9 cellular contexts compared by ENCODE assay signal in the genomic region with DNA sequence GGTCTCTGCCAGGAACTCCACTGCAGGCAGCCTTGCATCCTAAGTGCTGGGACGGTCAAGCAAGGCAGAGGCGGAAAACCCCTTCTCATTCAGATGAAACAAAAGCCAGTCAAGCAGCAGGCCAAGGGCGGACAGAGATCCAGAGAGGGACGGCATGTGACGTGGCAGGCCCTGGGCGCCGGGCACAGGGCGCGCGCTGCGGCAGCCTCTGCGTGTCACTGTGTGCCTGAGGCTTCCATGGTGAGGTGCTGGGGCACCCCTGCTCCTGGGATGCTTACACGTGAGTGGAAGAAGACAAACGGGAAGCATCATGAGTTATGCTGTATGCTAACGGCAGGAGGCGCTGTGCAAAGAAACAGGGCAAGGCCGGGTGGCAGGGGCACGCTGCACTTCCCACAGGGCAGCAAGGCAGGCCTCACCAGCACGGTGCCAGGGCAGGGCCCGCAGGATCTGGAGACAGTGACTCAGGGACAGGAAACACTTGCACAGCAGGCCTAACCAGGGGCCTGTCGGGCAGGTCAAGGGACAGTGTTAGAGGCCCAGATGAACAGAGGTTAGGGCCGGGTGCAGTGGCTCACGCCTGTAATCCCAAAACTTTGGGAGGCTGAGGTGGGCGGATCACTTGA. TPM values are rescaled to one million over a fixed set of nuclear protein-coding genes. Genes with fewer than 3 reads are reported as not detected.
DNase-seq lines count a peak whose midpoint lies in the region; ATAC-seq lines count a peak whose summit lies in the region.
"Had no signal": no experiment of that assay in that cellular context is flagged by ENCODE, and none has a peak within 500 bp of the region (broad histone marks: within the 10 kb centered on the region; RNA-seq: fewer than 3 reads in every experiment).

No MANE protein-coding gene starts in this region.

- H3K36me3 Mint-ChIP-seq in dendritic cell treated with granulocyte-macrophage colony-stimulating factor and Interleukin-4, amounts not matched to agents 40 ng/mL and 50 ng/mL, for 4 days (ENCODE audit: low read depth), result peaks cover 92% of the 10 kb centered on the region

- H3K27ac ChIP-seq in mesodermal cell (ENCODE audit: low read depth, low read length, severe bottlenecking), result peak overlapping the region; percentile 41

- peaks cover 97% of the 10 kb centered on the region for H3K4me1 Mint-ChIP-seq in dendritic cell treated with granulocyte-macrophage colony-stimulating factor and Interleukin-4, amounts not matched to agents 40 ng/mL and 50 ng/mL, for 4 days (ENCODE audit: low read depth)

- intact Hi-C loops in dendritic cell treated with granulocyte-macrophage colony-stimulating factor and Interleukin-4, amounts not matched to agents 40 ng/mL and 50 ng/mL, for 4 days (cut with micrococcal nuclease), result no loop called here

- no peaks in the 10 kb centered on the region for H3K27me3 Mint-ChIP-seq in dendritic cell treated with granulocyte-macrophage colony-stimulating factor and Interleukin-4, amounts not matched to agents 40 ng/mL and 50 ng/mL, for 4 days
- H3K27me3 Mint-ChIP-seq: stimulated activated naive CD8-positive, alpha-beta T cell treated with anti-CD3 and anti-CD28 coated beads, Interleukin-15, amount 100 ng/mL, for 72 hours had no signal

- peaks cover 47% of the 10 kb centered on the region for H3K36me3 ChIP-seq in mesodermal cell (ENCODE audit: control insufficient read depth, insufficient read depth, low read length)

- DNase-seq in C1 segment of cervical spinal cord (lab: John Stamatoyannopoulos, UW), result peak in 9 of 14 donors; percentile 9 to 63 (median 39)
- peak; percentile 32 to 37 for DNase-seq in Kasumi-1 (lab: John Stamatoyannopoulos, UW)
- no peak for DNase-seq in D341Med (ENCODE audit: low spot score)

- peaks cover 9% of the 10 kb centered on the region for H3K4me1 ChIP-seq in mesodermal cell (ENCODE audit: control insufficient read depth, insufficient read depth, low read length, poor library complexity, severe bottlenecking)

- ATAC-seq in HG03521 (IDR thresholded peaks at IDR 0.05; ENCODE audit: unreplicated experiment), result no peak
- ATAC-seq in GM18873 (IDR thresholded peaks at IDR 0.05; ENCODE audit: low FRiP score, unreplicated experiment), result no peak
- no peak for ATAC-seq in GM18868 (IDR thresholded peaks at IDR 0.05; ENCODE audit: unreplicated experiment)
- ATAC-seq: stimulated activated naive CD8-positive, alpha-beta T cell treated with anti-CD3 and anti-CD28 coated beads, Interleukin-15, amount 100 ng/mL, for 72 hours had no signal

- H3K4me3 ChIP-seq in mesodermal cell (ENCODE audit: extremely low read depth, insufficient read depth, low read length, poor library complexity, severe bottlenecking), result no peak overlapping the region

- no peak overlapping the region for H3K4me3 Mint-ChIP-seq in dendritic cell treated with granulocyte-macrophage colony-stimulating factor and Interleukin-4, amounts not matched to agents 40 ng/mL and 50 ng/mL, for 4 days
- H3K4me3 Mint-ChIP-seq: stimulated activated naive CD8-positive, alpha-beta T cell treated with anti-CD3 and anti-CD28 coated beads, Interleukin-15, amount 100 ng/mL, for 72 hours had no signal

- H3K27ac Mint-ChIP-seq in dendritic cell treated with granulocyte-macrophage colony-stimulating factor and Interleukin-4, amounts not matched to agents 40 ng/mL and 50 ng/mL, for 4 days, result peak overlapping the region; percentile 62

- no peaks in the 10 kb centered on the region for H3K9me3 ChIP-seq in mesodermal cell (ENCODE audit: control insufficient read depth, low read length)

- 85 to 89% methylated on average over 20 to 23 of the region's 24 CpGs for WGBS in mesodermal cell (ENCODE audit: insufficient coverage in 2 of 2), 2 experiments

- H3K9me3 Mint-ChIP-seq in dendritic cell treated with granulocyte-macrophage colony-stimulating factor and Interleukin-4, amounts not matched to agents 40 ng/mL and 50 ng/mL, for 4 days, result no peaks in the 10 kb centered on the region
- H3K9me3 Mint-ChIP-seq: stimulated activated naive CD8-positive, alpha-beta T cell treated with anti-CD3 and anti-CD28 coated beads, Interleukin-15, amount 100 ng/mL, for 72 hours had no signal

RNA-seq across cellular contexts. Expression of gene TOLLIP, which starts 6.1 kb away (rescaled TPM):
- 28.2 TPM for polyA plus RNA-seq in mesodermal cell (2013, experiment 1 of 2)
- 16.8 TPM for polyA plus RNA-seq in mesodermal cell (2013, experiment 2 of 2)
